In the genomic region with DNA sequence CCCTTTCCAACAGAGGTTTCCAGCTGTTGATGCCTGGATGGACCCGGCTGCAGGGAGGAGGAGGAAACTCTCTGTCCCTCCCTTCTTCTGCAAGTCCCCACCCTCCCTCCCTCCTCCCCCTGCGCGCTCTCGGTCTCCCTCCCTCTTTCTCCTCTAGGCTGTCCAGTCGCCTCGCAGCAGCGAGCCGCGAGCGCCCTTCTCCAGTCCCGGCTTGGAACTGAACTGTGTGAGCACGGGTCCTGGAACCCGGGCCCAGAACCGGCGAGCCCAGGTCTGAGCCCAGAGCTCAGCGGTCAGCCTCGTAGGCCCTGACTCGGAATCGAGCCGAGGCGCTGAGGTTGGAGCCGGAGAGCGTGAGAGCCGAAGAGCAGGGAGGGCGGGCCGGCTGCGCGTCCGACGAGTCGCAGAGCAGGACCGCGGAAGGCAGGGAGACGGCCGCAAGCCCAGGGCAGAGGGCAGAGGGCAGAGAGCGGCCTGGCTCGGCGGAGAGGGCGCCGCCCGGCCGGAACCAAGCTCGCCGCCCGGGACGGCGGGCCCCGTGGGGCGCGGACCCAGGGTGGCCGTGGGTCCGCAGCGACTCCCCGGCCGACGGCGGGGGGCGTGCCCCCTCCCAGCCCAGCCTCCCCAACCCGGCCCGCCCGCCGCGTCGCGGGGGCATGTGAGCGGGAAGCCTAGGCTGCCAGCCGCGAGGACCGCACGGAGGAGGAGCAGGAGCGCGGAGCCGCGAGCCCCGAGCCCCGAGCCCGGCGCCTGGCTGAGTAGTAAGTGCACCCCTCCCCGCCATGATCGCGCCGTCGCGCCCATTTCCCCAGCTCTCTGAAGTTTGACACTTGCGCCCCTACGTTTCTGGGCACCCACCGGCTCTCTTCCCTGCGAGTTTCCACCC, we compare ENCODE assay signal across 8 cellular contexts. TPM values are rescaled to one million over a fixed set of nuclear protein-coding genes. Genes with fewer than 3 reads are reported as not detected.
DNase-seq lines count a peak whose midpoint lies in the region; ATAC-seq and TF ChIP-seq lines count a peak whose summit lies in the region.

Gene SOX13, plus strand, starts transcription at position 165 of the 886 bp plus-strand sequence. CDS start 39,801 bp downstream, outside the sequence.

- peak within 1 kb of the TSS; percentile 75 for H3K9ac ChIP-seq in endodermal cell (ENCODE audit: extremely low read depth, low read length, poor library complexity, severe bottlenecking)

- H3K27me3 Mint-ChIP-seq in endodermal cell (ENCODE audit: insufficient read depth): peaks cover 6% of the 10 kb centered on the region
- H3K27me3 Mint-ChIP-seq in stimulated activated naive B cell treated with anti-CD40 and anti-IgM and Interleukin-4, amounts not matched to agents 10 μg/mL and 1 μg/mL and 100 μg/mL, for 72 hours: peaks cover 67 to 87% of the 10 kb centered on the region in 2 donors

- H3K4me3 Mint-ChIP-seq in endodermal cell: peak within 1 kb of the TSS; percentile 98
- peak within 1 kb of the TSS; percentile 83 for H3K4me3 Mint-ChIP-seq in stimulated activated naive B cell treated with anti-CD40 and anti-IgM and Interleukin-4, amounts not matched to agents 10 μg/mL and 1 μg/mL and 100 μg/mL, for 72 hours

- peak within 1 kb of the TSS; percentile 74 for H3K4me3 ChIP-seq in WERI-Rb-1 (ENCODE audit: low read depth, low read length)
- peak within 1 kb of the TSS; percentile 92 for H3K4me3 ChIP-seq in endodermal cell (ENCODE audit: low read length)
- H3K4me3 ChIP-seq in lower leg skin (ENCODE audit: low read depth, poor library complexity, severe bottlenecking): peak within 1 kb of the TSS; percentile 58

- H3K4me1 ChIP-seq in endodermal cell (ENCODE audit: control insufficient read depth, insufficient read depth, low read length): peaks cover 20% of the 10 kb centered on the region

- TF ChIP-seq CTCF in WERI-Rb-1 (IDR thresholded peaks at IDR 0.05; ENCODE audit: low read depth, low read length): peak; percentile 62
- TF ChIP-seq CTCF in endodermal cell (conservative IDR thresholded peaks at IDR 0.05): peak; percentile 55
- no peak for TF ChIP-seq CTCF in lower leg skin (IDR thresholded peaks at IDR 0.05)

- H3K4me1 Mint-ChIP-seq in endodermal cell: peaks cover 36% of the 10 kb centered on the region
- peaks cover 15 to 24% of the 10 kb centered on the region in 2 donors for H3K4me1 Mint-ChIP-seq in stimulated activated naive B cell treated with anti-CD40 and anti-IgM and Interleukin-4, amounts not matched to agents 10 μg/mL and 1 μg/mL and 100 μg/mL, for 72 hours

- H3K9me3 ChIP-seq in WERI-Rb-1 (ENCODE audit: severe bottlenecking) (peaks cover 2% of the 10 kb centered on the region), endodermal cell (ENCODE audit: control insufficient read depth, low read length) (peaks cover 10% of the 10 kb centered on the region)

- peak; percentile 80 for DNase-seq in DMS 273 (lab: John Stamatoyannopoulos, UW; ENCODE audit: unreplicated experiment)
- DNase-seq in DMS 273 treated with DMSO at 0.1 percent for 48 hours (lab: John Stamatoyannopoulos, UW): no peak
- DNase-seq in NCI-H1930 (lab: John Stamatoyannopoulos, UW): peak; percentile 62 to 68
- DNase-seq in WERI-Rb-1: peak; percentile 97
- peak; percentile 96 for DNase-seq in endodermal cell
- DNase-seq in lower leg skin (ENCODE audit: low spot score in 2 of 2): peak; percentile 80 to 97
- DNase-seq in stimulated activated naive B cell treated with anti-CD40 and anti-IgM and Interleukin-4, amounts not matched to agents 10 μg/mL and 1 μg/mL and 100 μg/mL, for 72 hours: peak; percentile 9

- WGBS in endodermal cell (ENCODE audit: insufficient coverage in 1 of 2, insufficient read length in 1 of 2), 2 experiments: 0 to 2% methylated on average over 24 to 88 of the region's 88 CpGs
- WGBS in lower leg skin, 2 donors: 0% methylated on average over 56 of the region's 88 CpGs

- TF ChIP-seq POLR2A in lower leg skin (IDR thresholded peaks at IDR 0.05): peak in 1 of 2 donors; percentile 72

- H3K9me3 Mint-ChIP-seq in endodermal cell: peaks cover 4% of the 10 kb centered on the region
- peaks cover 3 to 5% of the 10 kb centered on the region in 2 donors for H3K9me3 Mint-ChIP-seq in stimulated activated naive B cell treated with anti-CD40 and anti-IgM and Interleukin-4, amounts not matched to agents 10 μg/mL and 1 μg/mL and 100 μg/mL, for 72 hours

- intact Hi-C loops in lower leg skin (cut with DNase I; ENCODE audit: low total_unique reads): no loop called here

- peak within 1 kb of the TSS; percentile 98 for H3K27ac Mint-ChIP-seq in endodermal cell
- H3K27ac Mint-ChIP-seq in stimulated activated naive B cell treated with anti-CD40 and anti-IgM and Interleukin-4, amounts not matched to agents 10 μg/mL and 1 μg/mL and 100 μg/mL, for 72 hours: no peak within 1 kb of the TSS

- H3K27ac ChIP-seq in WERI-Rb-1 (no peak within 1 kb of the TSS), endodermal cell (ENCODE audit: low read depth, low read length) (peak within 1 kb of the TSS; percentile 73)

- no peaks in the 10 kb centered on the region for H3K36me3 ChIP-seq in WERI-Rb-1
- no peaks in the 10 kb centered on the region for H3K36me3 ChIP-seq in endodermal cell (ENCODE audit: control insufficient read depth, insufficient read depth, low read length)

- peaks cover 4% of the 10 kb centered on the region for H3K36me3 Mint-ChIP-seq in endodermal cell (ENCODE audit: low read depth)
- no peaks in the 10 kb centered on the region for H3K36me3 Mint-ChIP-seq in stimulated activated naive B cell treated with anti-CD40 and anti-IgM and Interleukin-4, amounts not matched to agents 10 μg/mL and 1 μg/mL and 100 μg/mL, for 72 hours

- peaks cover 42% of the 10 kb centered on the region for H3K27me3 ChIP-seq in WERI-Rb-1 (ENCODE audit: insufficient read depth, low read depth, severe bottlenecking)
- H3K27me3 ChIP-seq in endodermal cell (ENCODE audit: control insufficient read depth, insufficient read depth, low read length, poor library complexity, severe bottlenecking): no peaks in the 10 kb centered on the region

- ATAC-seq in stimulated activated naive B cell treated with anti-CD40 and anti-IgM and Interleukin-4, amounts not matched to agents 10 μg/mL and 1 μg/mL and 100 μg/mL, for 72 hours (replicated peaks): peak; percentile 66 to 67
- no peak for ATAC-seq in HG03571 (IDR thresholded peaks at IDR 0.05; ENCODE audit: unreplicated experiment)

RNA-seq across cellular contexts. Expression of gene SOX13, which starts in this region (rescaled TPM):
- total RNA-seq in endodermal cell (10 to 100 TPM; 75.3 to 85.3 TPM), lower leg skin (10 to 100 TPM in 2 of 4 donors, 1 to 10 TPM in 2; 7.2 to 32.2 (median 16.8) TPM)
- 70.6 TPM for polyA plus RNA-seq in endodermal cell (2013, experiment 1 of 2)
- polyA plus RNA-seq in endodermal cell (2013, experiment 2 of 2): 61.4 TPM

Comparison
In these comparisons a context has a peak if more than half of its experiments do, and no peak if none do; other contexts are left out.
1. CTCF ChIP-seq: peak in WERI-Rb-1 (single experiment) and endodermal cell (single experiment); none in lower leg skin (0 of 3).
2. Peak in every context shown above with its lines, with median percentiles within 50 percentile points of each other: H3K4me3 ChIP-seq.